1 cellular context compared by ENCODE assay signal in genomic region chr4:156933633-156934258, GRCh38.
TF ChIP-seq lines count a peak whose summit lies in the region.

No MANE protein-coding gene starts in this region.

TF ChIP-seq in HEK293, 187 proteins besides CTCF, POLR2A, EP300 and RAD21 (continued from another document and continues in another):
- TF ChIP-seq PRDM10 (tag by site-specific recombination; IDR thresholded peaks at IDR 0.05) (peak; percentile 75), HIC1 (tag by site-specific recombination; IDR thresholded peaks at IDR 0.05) (peak; percentile 77), ZNF560 (tag by site-specific recombination; IDR thresholded peaks at IDR 0.05; ENCODE audit: borderline replicate concordance) (no peak), ZNF394 (tag by site-specific recombination; IDR thresholded peaks at IDR 0.05; ENCODE audit: borderline replicate concordance) (peak; percentile 47; the same call in 1 of the 2 replicates), ZFP69B (tag by site-specific recombination; IDR thresholded peaks at IDR 0.05) (no peak), ZNF596 (tag by site-specific recombination; IDR thresholded peaks at IDR 0.05) (no peak), ZNF184 (tag by site-specific recombination; IDR thresholded peaks at IDR 0.05) (no peak), ZBTB11 (tag by site-specific recombination; conservative IDR thresholded peaks at IDR 0.05; ENCODE audit: low read depth) (no peak), ZNF830 (tag by site-specific recombination; IDR thresholded peaks at IDR 0.05; ENCODE audit: low read depth) (no peak), BCL6B (tag by site-specific recombination; IDR thresholded peaks at IDR 0.05) (no peak), SETDB1 (IDR thresholded peaks at IDR 0.05; ENCODE audit: insufficient read length, low read length) (peak; percentile 97), ZNF2 (tag by site-specific recombination; IDR thresholded peaks at IDR 0.05) (no peak), INSM2 (tag by site-specific recombination; IDR thresholded peaks at IDR 0.05) (0 out of 2 replicates have a peak, but pooled peaks have one; percentile 41), ZBTB44 (tag by site-specific recombination; IDR thresholded peaks at IDR 0.05) (no peak), ZNF580 (tag by site-specific recombination; IDR thresholded peaks at IDR 0.05) (no peak), PATZ1 (tag by site-specific recombination; IDR thresholded peaks at IDR 0.05) (no peak), ZNF843 (tag by site-specific recombination; IDR thresholded peaks at IDR 0.05) (peak; percentile 47; the same call in 1 of the 2 replicates), ZNF366 (tag by site-specific recombination; conservative IDR thresholded peaks at IDR 0.05) (peak; percentile 93), ZNF639 (tag by site-specific recombination; IDR thresholded peaks at IDR 0.05) (peak; percentile 56; the same call in 1 of the 2 replicates), ZNF624 (tag by site-specific recombination; IDR thresholded peaks at IDR 0.05) (no peak), IKZF3 (tag by site-specific recombination; IDR thresholded peaks at IDR 0.05) (no peak), ZNF146 (tag by site-specific recombination; IDR thresholded peaks at IDR 0.05) (no peak), ZNF664 (tag by site-specific recombination; IDR thresholded peaks at IDR 0.05) (no peak), ZNF335 (tag by site-specific recombination; conservative IDR thresholded peaks at IDR 0.05) (no peak; the same call in 1 of the 2 replicates), ZNF248 (tag by site-specific recombination; IDR thresholded peaks at IDR 0.05) (no peak), OVOL3 (tag by site-specific recombination; IDR thresholded peaks at IDR 0.05) (no peak), ZNF792 (tag by site-specific recombination; IDR thresholded peaks at IDR 0.05) (no peak), ZNF221 (tag by site-specific recombination; IDR thresholded peaks at IDR 0.05; ENCODE audit: borderline replicate concordance) (no peak), ZSCAN30 (tag by site-specific recombination; IDR thresholded peaks at IDR 0.05) (no peak), ZNF423 (tag by site-specific recombination; IDR thresholded peaks at IDR 0.05) (no peak), ZSCAN4 (tag by site-specific recombination; IDR thresholded peaks at IDR 0.05) (peak; percentile 11; the same call in 1 of the 2 replicates), ZNF239 (tag by site-specific recombination; IDR thresholded peaks at IDR 0.05) (no peak), ZNF37A (tag by site-specific recombination; IDR thresholded peaks at IDR 0.05) (no peak), ZEB2 (tag by site-specific recombination; IDR thresholded peaks at IDR 0.05) (peak; percentile 77), ZNF629 (tag by site-specific recombination; IDR thresholded peaks at IDR 0.05) (peak; percentile 91), HOXA7 (CRISPR knock-in tag; IDR thresholded peaks at IDR 0.05; ENCODE audit: borderline replicate concordance) (no peak), MZF1 (tag by site-specific recombination; IDR thresholded peaks at IDR 0.05; ENCODE audit: borderline replicate concordance) (peak; percentile 52; the same call in 1 of the 2 replicates), ZBTB6 (tag by site-specific recombination; IDR thresholded peaks at IDR 0.05) (no peak), GLI2 (tag by site-specific recombination; IDR thresholded peaks at IDR 0.05; ENCODE audit: borderline replicate concordance, low read depth) (0 out of 2 replicates have a peak, but pooled peaks have one; percentile 22), ZBTB17 (tag by site-specific recombination; IDR thresholded peaks at IDR 0.05) (peak; percentile 27; the same call in 1 of the 2 replicates)
